8 cellular contexts compared by ENCODE assay signal in the genomic region with DNA sequence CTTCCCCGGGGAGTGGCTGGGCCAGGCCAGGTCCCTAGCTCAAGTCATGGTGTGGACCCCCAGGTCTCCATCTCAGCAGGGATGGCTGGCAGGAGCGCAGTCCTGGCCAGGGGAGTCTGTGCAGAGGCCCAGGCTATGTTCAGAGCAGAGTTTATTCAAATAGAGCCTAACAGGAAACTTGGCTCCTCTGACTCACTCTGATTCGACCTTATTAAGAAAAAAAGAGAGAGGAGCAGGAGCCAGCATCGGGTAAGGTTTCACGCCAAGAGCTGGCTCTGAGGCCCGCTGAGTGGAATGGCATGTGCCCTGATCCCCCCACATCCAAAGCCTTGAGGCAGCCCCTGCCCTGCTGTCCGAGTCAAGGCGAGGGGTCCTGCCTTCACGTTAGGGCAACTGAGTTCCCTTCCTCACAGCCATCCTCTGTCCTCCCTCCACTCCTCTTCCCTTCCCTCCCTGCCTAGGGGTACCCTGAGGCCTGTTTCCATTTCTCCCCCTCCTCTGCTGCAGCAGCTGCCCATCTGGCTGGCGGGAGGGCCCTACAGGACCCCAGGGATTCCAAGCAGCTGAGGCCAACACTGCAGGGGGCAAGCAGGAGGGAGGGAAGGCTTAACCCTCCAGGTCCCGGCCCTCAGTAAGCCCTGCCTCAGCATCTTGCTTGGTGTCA. TPM values are rescaled to one million over a fixed set of nuclear protein-coding genes. Genes with fewer than 3 reads are reported as not detected.
DNase-seq lines count a peak whose midpoint lies in the region; ATAC-seq lines count a peak whose summit lies in the region.

No MANE protein-coding gene starts in this region.

- DNase-seq in DMS 273 treated with DMSO at 0.1 percent for 48 hours (lab: John Stamatoyannopoulos, UW) (peak; percentile 73), NCI-H2107 (lab: John Stamatoyannopoulos, UW) (peak; percentile 35), hepatic stellate cell (ENCODE audit: low spot score) (peak; percentile 90), cerebellar nuclear complex (lab: John Stamatoyannopoulos, UW) (no peak), HAP-1 (ENCODE audit: low spot score in 2 of 2) (no peak)
- DNase-seq in activated naive CD8-positive, alpha-beta T cell treated with anti-CD3 and anti-CD28 coated beads for 36 hours = peak; percentile 23
- DNase-seq in stimulated activated CD4-positive, alpha-beta T cell treated with anti-CD3 and anti-CD28 coated beads, Interleukin-4, amount 100 ng/mL, for 1 hour = peak; percentile 16

- H3K4me1 Mint-ChIP-seq in activated naive CD8-positive, alpha-beta T cell treated with anti-CD3 and anti-CD28 coated beads for 36 hours = peaks cover 45% of the 10 kb centered on the region

- no peak for ATAC-seq in GM19467 (IDR thresholded peaks at IDR 0.05; ENCODE audit: unreplicated experiment)

- H3K9me3 ChIP-seq in HAP-1 = no peaks in the 10 kb centered on the region

- H3K4me1 ChIP-seq in HAP-1 = peaks cover 27% of the 10 kb centered on the region

- H3K36me3 Mint-ChIP-seq in activated naive CD8-positive, alpha-beta T cell treated with anti-CD3 and anti-CD28 coated beads for 36 hours = peaks cover 3% of the 10 kb centered on the region

- no peaks in the 10 kb centered on the region for H3K36me3 ChIP-seq in HAP-1 (replicated peaks)

- H3K4me3 Mint-ChIP-seq in activated naive CD8-positive, alpha-beta T cell treated with anti-CD3 and anti-CD28 coated beads for 36 hours = peak overlapping the region; percentile 23

- H3K27me3 Mint-ChIP-seq in activated naive CD8-positive, alpha-beta T cell treated with anti-CD3 and anti-CD28 coated beads for 36 hours = no peaks in the 10 kb centered on the region

- H3K27me3 ChIP-seq in HAP-1 (ENCODE audit: low read depth) = no peaks in the 10 kb centered on the region

- in situ Hi-C loops in HAP-1 (cut with MboI; ENCODE audit: low sequenced_read_pairs) = no loop called here

- H3K9me3 Mint-ChIP-seq in activated naive CD8-positive, alpha-beta T cell treated with anti-CD3 and anti-CD28 coated beads for 36 hours = no peaks in the 10 kb centered on the region

- peak overlapping the region; percentile 79 for H3K27ac Mint-ChIP-seq in activated naive CD8-positive, alpha-beta T cell treated with anti-CD3 and anti-CD28 coated beads for 36 hours

- H3K4me3 ChIP-seq in HAP-1 = no peak overlapping the region

RNA-seq across cellular contexts. Expression of a gene that starts 1.9 kb away (rescaled TPM):
- 1 to 10 TPM; 2.1 to 2.4 TPM for total RNA-seq in activated naive CD8-positive, alpha-beta T cell treated with anti-CD3 and anti-CD28 coated beads for 36 hours

RNA-seq across cellular contexts. Expression of a gene that starts 51.0 kb away (rescaled TPM):
- total RNA-seq in activated naive CD8-positive, alpha-beta T cell treated with anti-CD3 and anti-CD28 coated beads for 36 hours = not detected

Comparison
In these comparisons a context has a peak if more than half of its experiments do, and no peak if none do; other contexts are left out.
1. DNase-seq: peak in DMS 273 treated with DMSO at 0.1 percent for 48 hours (single experiment), NCI-H2107 (single experiment), activated naive CD8-positive, alpha-beta T cell treated with anti-CD3 and anti-CD28 coated beads for 36 hours (single experiment), hepatic stellate cell (single experiment) and stimulated activated CD4-positive, alpha-beta T cell treated with anti-CD3 and anti-CD28 coated beads, Interleukin-4, amount 100 ng/mL, for 1 hour (single experiment); none in cerebellar nuclear complex (0 of 2) and HAP-1 (0 of 2).